ENCODE assay signal across 20 cellular contexts in the genomic region with DNA sequence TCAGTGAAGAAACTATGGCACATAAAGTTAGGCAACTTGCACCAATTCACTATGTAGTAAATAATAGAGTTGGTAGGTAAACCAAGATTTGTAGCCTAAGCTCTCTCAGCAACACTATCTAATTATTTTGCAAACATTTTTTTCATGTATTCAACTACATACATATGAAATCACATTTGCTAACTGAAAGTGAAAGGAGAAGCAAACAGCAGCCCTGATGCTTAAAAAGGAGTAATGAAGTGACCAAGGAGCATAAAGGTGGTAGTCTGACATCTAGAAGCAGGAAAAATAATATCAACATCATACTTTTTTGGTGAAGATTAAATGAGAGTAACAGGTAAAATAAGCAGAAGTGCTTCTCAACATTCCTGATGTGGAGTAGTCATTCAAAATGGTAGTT.
A peak's percentile ranks its signal among the peaks of the same experiment; 100 is the strongest.
DNase-seq lines count a peak whose midpoint lies in the region; ATAC-seq, FAIRE-seq and TF ChIP-seq lines count a peak whose summit lies in the region.
"Had no signal": no experiment of that assay in that cellular context is flagged by ENCODE, and none has a peak within 500 bp of the region (broad histone marks: within the 10 kb centered on the region; RNA-seq: fewer than 3 reads in every experiment).

No MANE protein-coding gene starts in this region.

- in situ Hi-C loops in GM13977 (cut with MboI; ENCODE audit: low pct_unique_long_range_greater_than_20kb, low sequenced_read_pairs, unreplicated experiment): no loop called here
- in situ Hi-C loops in HepG2 (cut with HindIII; ENCODE audit: extremely low pct_ligation_motif_present, low pct_unique_long_range_greater_than_20kb): no loop called here

- H3K4me3 Mint-ChIP-seq in CD8-positive, alpha-beta T cell: no peak overlapping the region
- no peak overlapping the region for H3K4me3 Mint-ChIP-seq in activated CD8-positive, alpha-beta T cell treated with anti-CD3 and anti-CD28 coated beads for 36 hours
- H3K4me3 Mint-ChIP-seq: activated B cell treated with CpG ODN at 0.5 μM for 24 hours had no signal

- ATAC-seq in GM21390 (IDR thresholded peaks at IDR 0.05; ENCODE audit: unreplicated experiment): peak; percentile 74
- peak; percentile 65 for ATAC-seq in HG03565 (IDR thresholded peaks at IDR 0.05; ENCODE audit: unreplicated experiment)
- no peak for ATAC-seq in CD8-positive, alpha-beta T cell
- ATAC-seq in HepG2: no peak
- ATAC-seq in activated CD8-positive, alpha-beta T cell treated with anti-CD3 and anti-CD28 coated beads for 36 hours: no peak
- ATAC-seq: left colon had no signal

- H2AFZ ChIP-seq in fibroblast of lung (ENCODE audit: low read length) (peak overlapping the region; percentile 57), HepG2 (ENCODE audit: low read length) (no peak overlapping the region)
- H2AFZ ChIP-seq: hepatocyte had no signal

- peak overlapping the region in 3 of 4 experiments; percentile 5 to 23 (median 16) for H3K4me3 ChIP-seq in fibroblast of lung (replicated peaks in 1 of 4; ENCODE audit: control extremely low read depth in 1 of 4, insufficient read depth in 1 of 4, low read depth in 3 of 4, low read length in 4 of 4)
- no peak overlapping the region for H3K4me3 ChIP-seq in CD8-positive, alpha-beta T cell (ENCODE audit: low read depth, low read length)
- no peak overlapping the region for H3K4me3 ChIP-seq in HepG2 (replicated peaks in 1 of 3; ENCODE audit: insufficient read depth in 1 of 3, low read depth in 2 of 3, low read length in 3 of 3)
- H3K4me3 ChIP-seq: esophagus muscularis mucosa, hepatocyte had no signal

- no peaks in the 10 kb centered on the region for H3K4me1 Mint-ChIP-seq in CD8-positive, alpha-beta T cell (ENCODE audit: low read depth)
- no peaks in the 10 kb centered on the region for H3K4me1 Mint-ChIP-seq in activated CD8-positive, alpha-beta T cell treated with anti-CD3 and anti-CD28 coated beads for 36 hours (ENCODE audit: low read depth)

- H3K27me3 Mint-ChIP-seq in CD8-positive, alpha-beta T cell (ENCODE audit: low read depth): no peaks in the 10 kb centered on the region
- no peaks in the 10 kb centered on the region for H3K27me3 Mint-ChIP-seq in activated CD8-positive, alpha-beta T cell treated with anti-CD3 and anti-CD28 coated beads for 36 hours
- H3K27me3 Mint-ChIP-seq: activated B cell treated with CpG ODN at 0.5 μM for 24 hours had no signal

- H3K4me1 ChIP-seq in fibroblast of lung (ENCODE audit: control insufficient read depth, extremely low read depth, insufficient read depth, low read length) (no peaks in the 10 kb centered on the region), HepG2 (ENCODE audit: insufficient read depth, low read length) (no peaks in the 10 kb centered on the region)
- no peaks in the 10 kb centered on the region for H3K4me1 ChIP-seq in CD8-positive, alpha-beta T cell (ENCODE audit: insufficient read depth, low read length)
- H3K4me1 ChIP-seq: esophagus muscularis mucosa had no signal

- H3K27me3 ChIP-seq in fibroblast of lung (ENCODE audit: control insufficient read depth, insufficient read depth, low read length) (no peaks in the 10 kb centered on the region), HepG2 (ENCODE audit: control insufficient read depth in 1 of 2, insufficient read depth in 2 of 2, low read length in 2 of 2) (no peaks in the 10 kb centered on the region)
- H3K27me3 ChIP-seq in CD8-positive, alpha-beta T cell (ENCODE audit: insufficient read depth, low read length): no peaks in the 10 kb centered on the region
- H3K27me3 ChIP-seq: esophagus muscularis mucosa, hepatocyte had no signal

- POLR2A ChIA-PET in CD8-positive, alpha-beta T cell (lab: Charles Lee): no interaction called here
- POLR2A ChIA-PET in HepG2 (lab: Yijun Ruan, JAX): no interaction called here
- POLR2A ChIA-PET in activated CD8-positive, alpha-beta T cell treated with anti-CD3 and anti-CD28 coated beads for 36 hours (lab: Charles Lee): no interaction called here

- H3K36me3 ChIP-seq in fibroblast of lung (ENCODE audit: control insufficient read depth, insufficient read depth, low read length) (no peaks in the 10 kb centered on the region), HepG2 (replicated peaks in 1 of 2; ENCODE audit: control insufficient read depth in 1 of 2, insufficient read depth in 2 of 2, low read length in 2 of 2) (no peaks in the 10 kb centered on the region)
- no peaks in the 10 kb centered on the region for H3K36me3 ChIP-seq in CD8-positive, alpha-beta T cell (ENCODE audit: insufficient read depth, low read length)
- H3K36me3 ChIP-seq: esophagus muscularis mucosa had no signal

- H4K20me1 ChIP-seq in fibroblast of lung (ENCODE audit: control insufficient read depth, extremely low read depth, insufficient read depth, low read length) (no peaks in the 10 kb centered on the region), HepG2 (ENCODE audit: insufficient read depth, low read length) (no peaks in the 10 kb centered on the region)

- H3K79me2 ChIP-seq in fibroblast of lung (ENCODE audit: control insufficient read depth, insufficient read depth, low read length) (no peaks in the 10 kb centered on the region), HepG2 (ENCODE audit: insufficient read depth, low read length) (no peaks in the 10 kb centered on the region)
- H3K79me2 ChIP-seq: hepatocyte had no signal

- no peak for TF ChIP-seq POLR2A in HepG2 (IDR thresholded peaks at IDR 0.05; ENCODE audit: insufficient read depth in 1 of 2, low read depth in 2 of 2, low read length in 2 of 2)

- no peak for TF ChIP-seq RAD21 in HepG2 (CRISPR knock-in tag; IDR thresholded peaks at IDR 0.05)

- FAIRE-seq in HepG2 (lab: Jason Lieb, UNC): no peak
- FAIRE-seq: H54 had no signal

- H3K27ac ChIP-seq in fibroblast of lung (ENCODE audit: insufficient read depth, low read length): no peak overlapping the region
- no peak overlapping the region for H3K27ac ChIP-seq in CD8-positive, alpha-beta T cell (ENCODE audit: low read depth, low read length)
- no peak overlapping the region for H3K27ac ChIP-seq in HepG2 (ENCODE audit: extremely low read length, insufficient read depth, low read length)
- H3K27ac ChIP-seq: esophagus muscularis mucosa, hepatocyte had no signal

- H3K9me3 ChIP-seq in fibroblast of lung (ENCODE audit: control insufficient read depth, insufficient read depth, low read depth, low read length) (no peaks in the 10 kb centered on the region), HepG2 (ENCODE audit: low read length) (peaks cover 12% of the 10 kb centered on the region; the same call in 1 of the 2 replicates)
- H3K9me3 ChIP-seq in CD8-positive, alpha-beta T cell (ENCODE audit: low read length): no peaks in the 10 kb centered on the region
- H3K9me3 ChIP-seq: esophagus muscularis mucosa had no signal

- peak overlapping the region; percentile 77 for H3K4me2 ChIP-seq in fibroblast of lung (ENCODE audit: extremely low read depth, insufficient read depth, low read length)
- no peak overlapping the region for H3K4me2 ChIP-seq in HepG2 (ENCODE audit: low read depth, low read length)
- H3K4me2 ChIP-seq: hepatocyte had no signal

- no peak for TF ChIP-seq CTCF in GM13977 (IDR thresholded peaks at IDR 0.05; ENCODE audit: extremely low read depth, insufficient read depth, missing control alignments)
- TF ChIP-seq CTCF in fibroblast of lung (conservative IDR thresholded peaks at IDR 0.05 in 1 of 2, IDR thresholded peaks at IDR 0.05 in 1 of 2; ENCODE audit: low read depth in 1 of 2, low read length in 2 of 2): no peak
- no peak for TF ChIP-seq CTCF in CD8-positive, alpha-beta T cell (IDR thresholded peaks at IDR 0.05)
- TF ChIP-seq CTCF in HepG2 (CRISPR knock-in tag; IDR thresholded peaks at IDR 0.05): no peak
- no peak for TF ChIP-seq CTCF in activated CD8-positive, alpha-beta T cell treated with anti-CD3 and anti-CD28 coated beads for 36 hours (IDR thresholded peaks at IDR 0.05)

- no peak for TF ChIP-seq EP300 in HepG2 (IDR thresholded peaks at IDR 0.05; ENCODE audit: low read depth in 2 of 2, low read length in 2 of 2)
- no peak for TF ChIP-seq EP300 in HepG2 (CRISPR knock-in tag; IDR thresholded peaks at IDR 0.05; ENCODE audit: borderline replicate concordance)

- no peaks in the 10 kb centered on the region for H3K36me3 Mint-ChIP-seq in CD8-positive, alpha-beta T cell
- no peaks in the 10 kb centered on the region for H3K36me3 Mint-ChIP-seq in activated CD8-positive, alpha-beta T cell treated with anti-CD3 and anti-CD28 coated beads for 36 hours (ENCODE audit: low read depth)

- DNase-seq in GM13977 (ENCODE audit: low spot score) (peak; percentile 19), fibroblast of lung (ENCODE audit: low read depth in 2 of 2) (peak in 1 of 2 donors; percentile 28), HepG2 (ENCODE audit: low spot score) (no peak)
- DNase-seq in activated CD8-positive, alpha-beta memory T cell treated with anti-CD3 and anti-CD28 coated beads, Interleukin-2, amount 50 U/mL, for 4 hours: no peak
- no peak for DNase-seq in CD8-positive, alpha-beta T cell
- DNase-seq in activated CD8-positive, alpha-beta T cell treated with anti-CD3 and anti-CD28 coated beads for 36 hours: no peak
- DNase-seq: activated B cell treated with CpG ODN at 0.5 μM for 24 hours; activated naive CD4-positive, alpha-beta T cell treated with Interleukin-2 at 50 U/mL for 16 hours; AML-193; cortex of kidney; left colon; NCI-H1694; NCI-H524; stimulated activated naive CD4-positive, alpha-beta T cell treated with Interleukin-2 at 50 U/mL for 16 hours; T-helper 1 cell had no signal

- no peak overlapping the region for H3K27ac Mint-ChIP-seq in CD8-positive, alpha-beta T cell
- no peak overlapping the region for H3K27ac Mint-ChIP-seq in activated CD8-positive, alpha-beta T cell treated with anti-CD3 and anti-CD28 coated beads for 36 hours
- H3K27ac Mint-ChIP-seq: activated B cell treated with CpG ODN at 0.5 μM for 24 hours had no signal

- H3K9ac ChIP-seq in fibroblast of lung (ENCODE audit: insufficient read depth, low read length): no peak overlapping the region
- H3K9ac ChIP-seq in HepG2 (ENCODE audit: insufficient read depth, low read depth, low read length): no peak overlapping the region

- intact Hi-C loops in CD8-positive, alpha-beta T cell (cut with DNase I, micrococcal nuclease): no loop called here
- intact Hi-C loops in HepG2 (cut with micrococcal nuclease; ENCODE audit: unreplicated experiment): no loop called here
- intact Hi-C loops in activated CD8-positive, alpha-beta T cell treated with anti-CD3 and anti-CD28 coated beads for 36 hours (cut with micrococcal nuclease): no loop called here

- no TSS peak for BruUV-seq in HepG2 (replicated peaks; lab: Mats Ljungman, UMichigan)

- H3K9me3 Mint-ChIP-seq in CD8-positive, alpha-beta T cell: peaks cover 24% of the 10 kb centered on the region
- H3K9me3 Mint-ChIP-seq in activated CD8-positive, alpha-beta T cell treated with anti-CD3 and anti-CD28 coated beads for 36 hours: peaks cover 7% of the 10 kb centered on the region
- H3K9me3 Mint-ChIP-seq: activated B cell treated with CpG ODN at 0.5 μM for 24 hours had no signal

- CTCF ChIA-PET in CD8-positive, alpha-beta T cell (lab: Charles Lee): no interaction called here
- CTCF ChIA-PET in HepG2 (lab: Yijun Ruan, JAX; ENCODE audit: low intra/inter-chr PET ratio, low total read pairs): no interaction called here
- CTCF ChIA-PET in activated CD8-positive, alpha-beta T cell treated with anti-CD3 and anti-CD28 coated beads for 36 hours (lab: Charles Lee): no interaction called here

TF ChIP-seq in HepG2, 621 proteins besides CTCF, POLR2A, EP300 and RAD21 (continues in another document):
- no peak for TF ChIP-seq ZNF296 (CRISPR knock-in tag; conservative IDR thresholded peaks at IDR 0.05)
- TF ChIP-seq ATRX (CRISPR knock-in tag; IDR thresholded peaks at IDR 0.05; ENCODE audit: borderline replicate concordance): no peak

Comparison
In these comparisons a context has a peak if more than half of its experiments do, and no peak if none do; other contexts are left out.
1. ATAC-seq: peak in GM21390 (single experiment) and HG03565 (single experiment); none in CD8-positive, alpha-beta T cell (single experiment), HepG2 (single experiment) and activated CD8-positive, alpha-beta T cell treated with anti-CD3 and anti-CD28 coated beads for 36 hours (single experiment).
2. H3K4me3 ChIP-seq: peak in fibroblast of lung (3 of 4); none in CD8-positive, alpha-beta T cell (single experiment) and HepG2 (0 of 3).